ENCODE assay signal across 10 cellular contexts in the genomic region with DNA sequence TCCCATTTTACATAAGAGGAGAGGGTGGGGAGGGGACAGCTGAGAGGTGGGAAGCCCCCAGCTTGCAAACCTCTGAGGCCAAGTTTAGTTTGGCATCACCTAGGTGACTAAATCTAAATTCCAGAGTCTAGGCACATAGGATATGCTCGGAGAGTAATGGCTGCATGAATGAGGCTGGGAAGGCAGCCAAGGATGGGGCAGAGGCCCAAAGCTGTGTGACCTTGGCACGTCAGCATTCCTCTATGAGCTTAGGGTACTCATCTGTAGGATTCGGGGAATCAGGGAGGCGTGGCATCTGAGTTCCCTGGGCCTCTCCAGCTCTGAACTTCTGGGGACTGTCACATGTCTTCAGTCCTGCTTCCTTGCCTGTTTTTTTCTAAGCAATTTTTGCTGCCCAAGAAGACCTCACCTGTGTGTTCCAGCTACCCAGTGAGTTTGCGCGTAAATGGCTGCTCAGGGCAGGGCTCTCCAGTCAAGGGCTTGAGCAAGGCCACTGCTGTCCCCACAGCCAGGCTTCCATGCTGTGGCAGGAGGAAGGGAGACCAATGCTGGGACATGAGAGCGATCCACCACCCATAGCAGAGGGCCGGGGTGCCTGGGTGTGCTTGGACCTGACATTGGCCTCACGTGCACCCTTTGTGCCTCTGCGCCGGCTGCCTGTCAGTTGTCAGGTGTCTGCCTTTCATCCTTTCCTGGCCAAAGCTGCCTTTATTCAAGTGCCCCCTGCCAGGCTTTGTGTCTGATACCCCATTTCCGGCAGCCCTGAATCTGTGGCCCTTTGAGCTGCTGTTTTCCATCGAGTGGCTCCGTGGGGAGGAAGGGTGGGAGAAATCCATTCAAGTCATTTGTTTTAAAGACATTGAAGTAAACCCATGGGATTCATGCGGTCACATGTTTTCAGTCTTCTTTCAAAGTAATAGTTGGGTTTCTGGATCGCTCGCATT. TPM values are rescaled to one million over a fixed set of nuclear protein-coding genes. Genes with fewer than 3 reads are reported as not detected.
A peak's percentile ranks its signal among the peaks of the same experiment; 100 is the strongest.
DNase-seq lines count a peak whose midpoint lies in the region; ATAC-seq and TF ChIP-seq lines count a peak whose summit lies in the region.
"Had no signal": no experiment of that assay in that cellular context is flagged by ENCODE, and none has a peak within 500 bp of the region (broad histone marks: within the 10 kb centered on the region; RNA-seq: fewer than 3 reads in every experiment).

No MANE protein-coding gene starts in this region.

- H3K9me3 ChIP-seq in testis, result no peaks in the 10 kb centered on the region

- DNase-seq in M059J (ENCODE audit: low read depth) (peak; percentile 87), testis (peak; percentile 76)
- DNase-seq in activated effector memory CD4-positive, alpha-beta T cell treated with Interleukin-2 at 50 U/mL for 16 hours, result no peak
- DNase-seq: activated CD4-positive, alpha-beta memory T cell treated with anti-CD3 and anti-CD28 coated beads for 36 hours; activated naive CD8-positive, alpha-beta T cell treated with anti-CD3 and anti-CD28 coated beads, Interleukin-2, amount 50 U/mL, for 24 hours had no signal

- H3K27ac ChIP-seq in layer of hippocampus (ENCODE audit: low read depth, low read length), result peak overlapping the region; percentile 46
- peak overlapping the region; percentile 83 to 92 for H3K27ac ChIP-seq in testis

- no peak for TF ChIP-seq CTCF in testis (IDR thresholded peaks at IDR 0.05)

- intact Hi-C loops in testis (cut with DNase I; ENCODE audit: low total_unique reads), result no loop called here

- H3K27me3 ChIP-seq in layer of hippocampus (ENCODE audit: control insufficient read depth, insufficient read depth, low read length) (no peaks in the 10 kb centered on the region), testis (no peaks in the 10 kb centered on the region)

- H3K36me3 ChIP-seq in testis (ENCODE audit: low read depth, missing control alignments), result no peaks in the 10 kb centered on the region

- WGBS in testis, 2 donors, result 73 to 79% methylated on average over 11 to 17 of the region's 17 CpGs

- peak; percentile 28 for ATAC-seq in SK-N-SH treated with all-trans-retinoic acid at 6 μM for 48 hours
- no peak for ATAC-seq in HG02759 (IDR thresholded peaks at IDR 0.05; ENCODE audit: unreplicated experiment)
- no peak for ATAC-seq in HG02571 (IDR thresholded peaks at IDR 0.05; ENCODE audit: unreplicated experiment)
- ATAC-seq: activated naive CD8-positive, alpha-beta T cell treated with anti-CD3 and anti-CD28 coated beads, Interleukin-2, amount 50 U/mL, for 24 hours; stimulated activated effector memory CD8-positive, alpha-beta T cell treated with anti-CD3 and anti-CD28 coated beads, Interleukin-12 subunit alpha, Interleukin-12 subunit beta, amount 100 ng/mL, for 72 hours had no signal

- TF ChIP-seq POLR2A in testis (IDR thresholded peaks at IDR 0.05), result no peak

- H3K4me1 ChIP-seq in testis, result peaks cover 68% of the 10 kb centered on the region

- no peak overlapping the region for H3K4me3 ChIP-seq in testis

TF ChIP-seq in SK-N-SH treated with all-trans-retinoic acid at 6 μM for 48 hours, 23 proteins besides CTCF, POLR2A, EP300 and RAD21:
- TF ChIP-seq ZNF8 (CRISPR knock-in tag; IDR thresholded peaks at IDR 0.05) (no peak), ZFP3 (CRISPR knock-in tag; IDR thresholded peaks at IDR 0.05) (no peak), ZNF70 (CRISPR knock-in tag; IDR thresholded peaks at IDR 0.05) (no peak), BACH2 (CRISPR knock-in tag; IDR thresholded peaks at IDR 0.05; ENCODE audit: borderline replicate concordance) (no peak), GLIS3 (CRISPR knock-in tag; IDR thresholded peaks at IDR 0.05) (no peak), ZFP30 (CRISPR knock-in tag; IDR thresholded peaks at IDR 0.05) (no peak), CREB5 (CRISPR knock-in tag; IDR thresholded peaks at IDR 0.05; ENCODE audit: low read depth) (no peak), RARB (CRISPR knock-in tag; IDR thresholded peaks at IDR 0.05) (no peak), ZNF565 (CRISPR knock-in tag; conservative IDR thresholded peaks at IDR 0.05; ENCODE audit: low read depth) (no peak), ARNTL (CRISPR knock-in tag; IDR thresholded peaks at IDR 0.05; ENCODE audit: borderline replicate concordance, low read depth) (no peak)
- TF ChIP-seq, protein P1, sequence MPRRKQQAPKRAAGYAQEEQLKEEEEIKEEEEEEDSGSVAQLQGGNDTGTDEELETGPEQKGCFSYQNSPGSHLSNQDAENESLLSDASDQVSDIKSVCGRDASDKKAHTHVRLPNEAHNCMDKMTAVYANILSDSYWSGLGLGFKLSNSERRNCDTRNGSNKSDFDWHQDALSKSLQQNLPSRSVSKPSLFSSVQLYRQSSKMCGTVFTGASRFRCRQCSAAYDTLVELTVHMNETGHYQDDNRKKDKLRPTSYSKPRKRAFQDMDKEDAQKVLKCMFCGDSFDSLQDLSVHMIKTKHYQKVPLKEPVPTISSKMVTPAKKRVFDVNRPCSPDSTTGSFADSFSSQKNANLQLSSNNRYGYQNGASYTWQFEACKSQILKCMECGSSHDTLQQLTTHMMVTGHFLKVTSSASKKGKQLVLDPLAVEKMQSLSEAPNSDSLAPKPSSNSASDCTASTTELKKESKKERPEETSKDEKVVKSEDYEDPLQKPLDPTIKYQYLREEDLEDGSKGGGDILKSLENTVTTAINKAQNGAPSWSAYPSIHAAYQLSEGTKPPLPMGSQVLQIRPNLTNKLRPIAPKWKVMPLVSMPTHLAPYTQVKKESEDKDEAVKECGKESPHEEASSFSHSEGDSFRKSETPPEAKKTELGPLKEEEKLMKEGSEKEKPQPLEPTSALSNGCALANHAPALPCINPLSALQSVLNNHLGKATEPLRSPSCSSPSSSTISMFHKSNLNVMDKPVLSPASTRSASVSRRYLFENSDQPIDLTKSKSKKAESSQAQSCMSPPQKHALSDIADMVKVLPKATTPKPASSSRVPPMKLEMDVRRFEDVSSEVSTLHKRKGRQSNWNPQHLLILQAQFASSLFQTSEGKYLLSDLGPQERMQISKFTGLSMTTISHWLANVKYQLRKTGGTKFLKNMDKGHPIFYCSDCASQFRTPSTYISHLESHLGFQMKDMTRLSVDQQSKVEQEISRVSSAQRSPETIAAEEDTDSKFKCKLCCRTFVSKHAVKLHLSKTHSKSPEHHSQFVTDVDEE (CRISPR knock-in tag; IDR thresholded peaks at IDR 0.05), result no peak

RNA-seq across cellular contexts. Expression of gene DAGLA, which starts 14.0 kb away (rescaled TPM):
- total RNA-seq in M059J (2014; rRNA removed; shearing (Covaris generic)), result 1.4 and 3.3 TPM in 2 replicates
- 1 to 10 TPM; 7.1 to 8.3 TPM for total RNA-seq in testis
- 5.1 TPM for polyA plus RNA-seq in testis (ENCODE audit: insufficient read depth, low read depth, low replicate concordance)

RNA-seq across cellular contexts. Expression of gene MYRF, which starts 58.3 kb away (rescaled TPM):
- 4.3 and 5.0 TPM in 2 replicates for total RNA-seq in M059J (2014; rRNA removed; shearing (Covaris generic))
- total RNA-seq in testis, result 10 to 100 TPM in 1 of 2 donors, 1 to 10 TPM in 1; 9.2 to 10.7 TPM
- polyA plus RNA-seq in testis (ENCODE audit: insufficient read depth, low read depth, low replicate concordance), result 15.2 TPM
